In genomic region chr4:124902111-124902510, GRCh38 we compare ENCODE assay signal across 19 cellular contexts.
"Had no signal": no experiment of that assay in that cellular context is flagged by ENCODE, and none has a peak within 500 bp of the region (broad histone marks: within the 10 kb centered on the region; RNA-seq: fewer than 3 reads in every experiment).

No MANE protein-coding gene starts in this region.

- ATAC-seq: activated CD4-positive, CD25-positive, alpha-beta regulatory T cell treated with anti-CD3 and anti-CD28 coated beads, Interleukin-2, amount 50 U/mL, for 24 hours; foreskin keratinocyte; lower lobe of right lung; stimulated activated memory B cell treated with anti-CD40 and anti-IgM and Interleukin-4, amounts not matched to agents 10 μg/mL and 1 μg/mL and 100 μg/mL, for 72 hours had no signal

- H3K4me3 Mint-ChIP-seq: activated naive CD8-positive, alpha-beta T cell treated with anti-CD3 and anti-CD28 coated beads, Interleukin-2, amount 10 ng/mL, durations not matched to agents 7 days and 5 days; activated T-helper 1 cell treated with anti-CD3 and anti-CD28 coated beads, Interleukin-12 subunit alpha, Interleukin-12 subunit beta, Interleukin-2, Interleukin-4 antibody, amounts not matched to agents 30 ng/mL and 10 ng/mL and 1 ng/mL, durations not matched to agents 14 hours and 24 hours and 36 hours; immature natural killer cell; stimulated activated memory B cell treated with anti-CD40 and anti-IgM and Interleukin-4, amounts not matched to agents 10 μg/mL and 1 μg/mL and 100 μg/mL, for 72 hours; T-helper 2 cell treated with Interferon-gamma antibody and Interleukin-4, amounts not matched to agents 5 μg/mL and 100 μg/mL, for 36 hours had no signal

- H3K4me1 ChIP-seq: lower lobe of right lung, parathyroid adenoma had no signal

- H3K36me3 Mint-ChIP-seq: activated naive CD8-positive, alpha-beta T cell treated with anti-CD3 and anti-CD28 coated beads, Interleukin-2, amount 10 ng/mL, durations not matched to agents 7 days and 5 days; immature natural killer cell; stimulated activated memory B cell treated with anti-CD40 and anti-IgM and Interleukin-4, amounts not matched to agents 10 μg/mL and 1 μg/mL and 100 μg/mL, for 72 hours had no signal

- H3K27me3 ChIP-seq: brain microvascular endothelial cell, foreskin keratinocyte, thyroid gland had no signal

- H3K9me3 ChIP-seq: lower lobe of right lung, thyroid gland had no signal

- H3K4me1 Mint-ChIP-seq: activated naive CD8-positive, alpha-beta T cell treated with anti-CD3 and anti-CD28 coated beads, Interleukin-2, amount 10 ng/mL, durations not matched to agents 7 days and 5 days; immature natural killer cell; stimulated activated memory B cell treated with anti-CD40 and anti-IgM and Interleukin-4, amounts not matched to agents 10 μg/mL and 1 μg/mL and 100 μg/mL, for 72 hours had no signal

- H3K27ac ChIP-seq: brain microvascular endothelial cell, foreskin keratinocyte, lower lobe of right lung, parathyroid adenoma, thyroid gland had no signal

- H3K4me3 ChIP-seq: lower lobe of right lung, thyroid gland had no signal

- H3K9me3 Mint-ChIP-seq: activated naive CD8-positive, alpha-beta T cell treated with anti-CD3 and anti-CD28 coated beads, Interleukin-2, amount 10 ng/mL, durations not matched to agents 7 days and 5 days; activated T-helper 1 cell treated with anti-CD3 and anti-CD28 coated beads, Interleukin-12 subunit alpha, Interleukin-12 subunit beta, Interleukin-2, Interleukin-4 antibody, amounts not matched to agents 30 ng/mL and 10 ng/mL and 1 ng/mL, durations not matched to agents 14 hours and 24 hours and 36 hours; T-helper 2 cell treated with Interferon-gamma antibody and Interleukin-4, amounts not matched to agents 5 μg/mL and 100 μg/mL, for 36 hours had no signal

- H3K27me3 Mint-ChIP-seq: activated naive CD8-positive, alpha-beta T cell treated with anti-CD3 and anti-CD28 coated beads, Interleukin-2, amount 10 ng/mL, durations not matched to agents 7 days and 5 days; stimulated activated memory B cell treated with anti-CD40 and anti-IgM and Interleukin-4, amounts not matched to agents 10 μg/mL and 1 μg/mL and 100 μg/mL, for 72 hours had no signal

- H3K36me3 ChIP-seq: brain microvascular endothelial cell, lower lobe of right lung, thyroid gland had no signal

- DNase-seq: activated CD4-positive, alpha-beta T cell treated with anti-CD3 and anti-CD28 coated beads, Interleukin-2, amount 50 U/mL, for 1 hour; activated CD8-positive, alpha-beta memory T cell treated with anti-CD3 and anti-CD28 coated beads for 24 hours; activated naive CD4-positive, alpha-beta T cell; activated naive CD8-positive, alpha-beta T cell treated with anti-CD3 and anti-CD28 coated beads, Interleukin-2, amount 10 ng/mL, durations not matched to agents 7 days and 5 days; brain microvascular endothelial cell; cerebellar nuclear complex; effector CD8-positive, alpha-beta T cell; foreskin keratinocyte; head of caudate nucleus; immature natural killer cell; lower lobe of right lung; retina; stimulated activated CD4-positive, alpha-beta T cell treated with anti-CD3 and anti-CD28 coated beads, Interleukin-2, amount 100 ng/mL, for 48 hours; thyroid gland had no signal

- H3K27ac Mint-ChIP-seq: activated naive CD8-positive, alpha-beta T cell treated with anti-CD3 and anti-CD28 coated beads, Interleukin-2, amount 10 ng/mL, durations not matched to agents 7 days and 5 days; activated T-helper 1 cell treated with anti-CD3 and anti-CD28 coated beads, Interleukin-12 subunit alpha, Interleukin-12 subunit beta, Interleukin-2, Interleukin-4 antibody, amounts not matched to agents 30 ng/mL and 10 ng/mL and 1 ng/mL, durations not matched to agents 14 hours and 24 hours and 36 hours; immature natural killer cell; stimulated activated memory B cell treated with anti-CD40 and anti-IgM and Interleukin-4, amounts not matched to agents 10 μg/mL and 1 μg/mL and 100 μg/mL, for 72 hours; T-helper 2 cell treated with Interferon-gamma antibody and Interleukin-4, amounts not matched to agents 5 μg/mL and 100 μg/mL, for 36 hours had no signal
